18 cellular contexts compared by ENCODE assay signal in genomic region chr17:73929860-73930430, GRCh38.
DNase-seq lines count a peak whose midpoint lies in the region; ATAC-seq, FAIRE-seq and TF ChIP-seq lines count a peak whose summit lies in the region.
"Had no signal": no experiment of that assay in that cellular context is flagged by ENCODE, and none has a peak within 500 bp of the region (broad histone marks: within the 10 kb centered on the region; RNA-seq: fewer than 3 reads in every experiment).

No MANE protein-coding gene starts in this region.

- peaks cover 6% of the 10 kb centered on the region; the same call in 2 of the 3 replicates for H3K4me1 ChIP-seq in A549
- no peaks in the 10 kb centered on the region for H3K4me1 ChIP-seq in BE2C
- no peaks in the 10 kb centered on the region for H3K4me1 ChIP-seq in endodermal cell (ENCODE audit: control insufficient read depth, insufficient read depth, low read length)
- H3K4me1 ChIP-seq in effector memory CD4-positive, alpha-beta T cell (ENCODE audit: control insufficient read depth, insufficient read depth, low read length, poor library complexity, severe bottlenecking): no peaks in the 10 kb centered on the region

- H3K4me3 ChIP-seq in A549: no peak overlapping the region
- no peak overlapping the region for H3K4me3 ChIP-seq in BE2C (ENCODE audit: low read depth, low read length)
- no peak overlapping the region for H3K4me3 ChIP-seq in LNCaP clone FGC (ENCODE audit: low read depth, low read length)
- no peak overlapping the region for H3K4me3 ChIP-seq in endodermal cell (ENCODE audit: low read length)
- no peak overlapping the region for H3K4me3 ChIP-seq in effector memory CD4-positive, alpha-beta T cell (ENCODE audit: insufficient read depth, low read depth, low read length, poor library complexity, severe bottlenecking)
- H3K4me3 ChIP-seq: BLaER1, GM12878, K562 had no signal

- POLR2A ChIA-PET in A549 (lab: Yijun Ruan, JAX): no interaction called here

- TF ChIP-seq RAD21 in A549 (conservative IDR thresholded peaks at IDR 0.05 in 1 of 2, IDR thresholded peaks at IDR 0.05 in 1 of 2): no peak

- WGBS in A549 (ENCODE audit: missing lambda C conversion rate): 46% methylated on average over 8 of the region's 8 CpGs
- 59% methylated on average over 7 of the region's 8 CpGs; no CpG with 5 or more reads in 1 of the 2 experiments for WGBS in endodermal cell (ENCODE audit: insufficient coverage in 1 of 2, insufficient read length in 1 of 2), 2 experiments

- H3K4me1 Mint-ChIP-seq in endodermal cell: peaks cover 3% of the 10 kb centered on the region

- TF ChIP-seq EP300 in A549 (IDR thresholded peaks at IDR 0.05): no peak

- CTCF ChIA-PET in A549 (lab: Yijun Ruan, JAX): interaction anchor here (0.8 to 1.6 kb wide), 4 partner anchors 9 to 285 kb away, joined by 3 to 5 read pairs (median 4); partner anchors contain the start of gene SDK2

- TF ChIP-seq POLR2A in A549 (IDR thresholded peaks at IDR 0.05; ENCODE audit: low read length): no peak

- no peak for FAIRE-seq in A549 (lab: Jason Lieb, UNC)
- FAIRE-seq: GM12878, GM18507, GM19239, K562 had no signal

- DNase-seq in A549 (ENCODE audit: low read depth in 1 of 2, low spot score in 1 of 2) (no peak), BE2C (no peak), LNCaP clone FGC (ENCODE audit: low read depth) (no peak), endodermal cell (peak; percentile 64), KG1 (lab: John Stamatoyannopoulos, UW) (no peak), germinal center (ENCODE audit: low spot score) (no peak)
- no peak for DNase-seq in effector memory CD4-positive, alpha-beta T cell
- DNase-seq: DMS53, NCI-H1092 treated with DMSO at 0.1 percent for 48 hours, NCI-H1694, NCI-H446 had no signal

- H3K9me3 Mint-ChIP-seq in endodermal cell: peaks cover 21% of the 10 kb centered on the region

- TF ChIP-seq CTCF in A549 (IDR thresholded peaks at IDR 0.05): no peak
- TF ChIP-seq CTCF in BE2C (IDR thresholded peaks at IDR 0.05; ENCODE audit: low read depth, low read length): peak; percentile 44
- peak; percentile 19 for TF ChIP-seq CTCF in LNCaP clone FGC (IDR thresholded peaks at IDR 0.05; ENCODE audit: control insufficient read depth, extremely low read depth, insufficient read depth)
- peak; percentile 65 for TF ChIP-seq CTCF in endodermal cell (conservative IDR thresholded peaks at IDR 0.05)

- no peaks in the 10 kb centered on the region for H3K27me3 ChIP-seq in BE2C
- H3K27me3 ChIP-seq in endodermal cell (ENCODE audit: control insufficient read depth, insufficient read depth, low read length, poor library complexity, severe bottlenecking): no peaks in the 10 kb centered on the region
- no peaks in the 10 kb centered on the region for H3K27me3 ChIP-seq in effector memory CD4-positive, alpha-beta T cell (replicated peaks; ENCODE audit: control insufficient read depth, insufficient read depth, low read length, poor library complexity, severe bottlenecking)
- H3K27me3 ChIP-seq: BLaER1 had no signal

- H3K36me3 ChIP-seq in BE2C (no peaks in the 10 kb centered on the region), endodermal cell (ENCODE audit: control insufficient read depth, insufficient read depth, low read length) (no peaks in the 10 kb centered on the region)
- H3K36me3 ChIP-seq in effector memory CD4-positive, alpha-beta T cell (ENCODE audit: control insufficient read depth, insufficient read depth, low read length): no peaks in the 10 kb centered on the region
- H3K36me3 ChIP-seq: BLaER1 had no signal

- H3K4me2 ChIP-seq in A549: no peak overlapping the region
- H3K4me2 ChIP-seq: BLaER1 had no signal

- H3K27me3 Mint-ChIP-seq in endodermal cell (ENCODE audit: insufficient read depth): peaks cover 25% of the 10 kb centered on the region

- H3K4me3 Mint-ChIP-seq in endodermal cell: no peak overlapping the region

- H3K27ac ChIP-seq in A549 (no peak overlapping the region), endodermal cell (ENCODE audit: low read depth, low read length) (no peak overlapping the region)
- H3K27ac ChIP-seq in effector memory CD4-positive, alpha-beta T cell (ENCODE audit: insufficient read depth, low read length, poor library complexity, severe bottlenecking): no peak overlapping the region
- H3K27ac ChIP-seq: BLaER1, HL-60 had no signal

- H3K9me3 ChIP-seq in A549 (peaks cover 8% of the 10 kb centered on the region), BE2C (no peaks in the 10 kb centered on the region; the same call in 1 of the 2 replicates), endodermal cell (ENCODE audit: control insufficient read depth, low read length) (peaks cover 27% of the 10 kb centered on the region)
- H3K9me3 ChIP-seq in effector memory CD4-positive, alpha-beta T cell (ENCODE audit: control insufficient read depth, low read length): no peaks in the 10 kb centered on the region

- ATAC-seq in A549 (peak; percentile 44 to 65; a peak in 2 of 6 replicates), GM18909 (IDR thresholded peaks at IDR 0.05; ENCODE audit: poor library complexity, unreplicated experiment) (no peak)
- ATAC-seq: GM12878, K562 had no signal

- no peaks in the 10 kb centered on the region for H3K36me3 Mint-ChIP-seq in endodermal cell (ENCODE audit: low read depth)

- no peak overlapping the region for H3K9ac ChIP-seq in endodermal cell (ENCODE audit: extremely low read depth, low read length, poor library complexity, severe bottlenecking)
- H3K9ac ChIP-seq: BLaER1 had no signal

- H3K27ac Mint-ChIP-seq in endodermal cell: no peak overlapping the region

TF ChIP-seq in A549, 52 proteins besides CTCF, POLR2A, EP300 and RAD21:
- TF ChIP-seq ZSCAN20 (CRISPR knock-in tag; IDR thresholded peaks at IDR 0.05) (no peak), MAX (IDR thresholded peaks at IDR 0.05) (no peak), HDAC2 (IDR thresholded peaks at IDR 0.05) (no peak), EHMT2 (IDR thresholded peaks at IDR 0.05; ENCODE audit: low read depth) (no peak)
